29 cellular contexts compared by ENCODE assay signal in genomic region chr3:163936557-163936956, GRCh38.
"Had no signal": no experiment of that assay in that cellular context is flagged by ENCODE, and none has a peak within 500 bp of the region (broad histone marks: within the 10 kb centered on the region; RNA-seq: fewer than 3 reads in every experiment).

No MANE protein-coding gene starts in this region.

- H3K27me3 ChIP-seq: ascending aorta, cardiac muscle cell had no signal

- ATAC-seq: activated CD8-positive, alpha-beta memory T cell treated with anti-CD3 and anti-CD28 coated beads, Interleukin-2, amount 10 ng/mL, durations not matched to agents 7 days and 5 days; activated CD8-positive, alpha-beta T cell treated with anti-CD3 and anti-CD28 coated beads, Interleukin-2, amount 10 ng/mL, durations not matched to agents 7 days and 5 days; activated naive CD8-positive, alpha-beta T cell treated with anti-CD3 and anti-CD28 coated beads, Interleukin-2, amount 50 U/mL, for 24 hours had no signal

- H3K4me1 ChIP-seq: ascending aorta had no signal

- H3K9me3 ChIP-seq: ascending aorta had no signal

- DNase-seq: activated B cell treated with CpG ODN at 0.5 μM for 24 hours; activated CD4-positive, alpha-beta memory T cell treated with anti-CD3 and anti-CD28 coated beads, Interleukin-2, amount 10 ng/mL, durations not matched to agents 7 days and 5 days; activated CD4-positive, alpha-beta T cell treated with anti-CD3 and anti-CD28 coated beads for 4 hours; activated CD4-positive, alpha-beta T cell treated with anti-CD3 and anti-CD28 coated beads, Interleukin-2, amount 10 ng/mL, durations not matched to agents 24 days and 14 days; activated CD4-positive, alpha-beta T cell treated with anti-CD3 and anti-CD28 coated beads, Interleukin-2, amount 50 U/mL, for 48 hours; activated CD4-positive, CD25-positive, alpha-beta regulatory T cell treated with anti-CD3 and anti-CD28 coated beads, Interleukin-2, amount 50 U/mL, for 72 hours; activated CD8-positive, alpha-beta memory T cell treated with anti-CD3 and anti-CD28 coated beads for 24 hours; activated CD8-positive, alpha-beta memory T cell treated with anti-CD3 and anti-CD28 coated beads, Interleukin-2, amount 10 ng/mL, durations not matched to agents 7 days and 5 days; activated CD8-positive, alpha-beta memory T cell treated with anti-CD3 and anti-CD28 coated beads, Interleukin-2, amount 50 U/mL, for 48 hours; activated CD8-positive, alpha-beta T cell treated with anti-CD3 and anti-CD28 coated beads, Interleukin-2, amount 10 ng/mL, durations not matched to agents 7 days and 5 days; activated effector memory CD4-positive, alpha-beta T cell treated with Interleukin-2 at 50 U/mL for 16 hours; activated gamma-delta T cell; activated naive CD4-positive, alpha-beta T cell treated with anti-CD3 and anti-CD28 coated beads, Interleukin-2, amount 10 ng/mL, durations not matched to agents 7 days and 5 days; activated naive CD4-positive, alpha-beta T cell treated with Interleukin-2 at 50 U/mL for 16 hours; activated naive CD8-positive, alpha-beta T cell treated with anti-CD3 and anti-CD28 coated beads, Interleukin-2, amount 10 ng/mL, durations not matched to agents 7 days and 5 days; activated naive CD8-positive, alpha-beta T cell treated with anti-CD3 and anti-CD28 coated beads, Interleukin-2, amount 50 U/mL, for 24 hours; activated T-cell treated with anti-CD3 and anti-CD28 coated beads, Interleukin-2, amount 50 U/mL, for 24 hours; activated T-cell treated with anti-CD3 and anti-CD28 coated beads, Interleukin-2, amount 50 U/mL, for 48 hours; amygdala; anterior cingulate cortex; caudate nucleus; cerebellar nuclear complex; T-helper 2 cell; T-helper 9 cell had no signal

- H3K4me3 ChIP-seq: ascending aorta, cardiac muscle cell had no signal

- H3K27ac ChIP-seq: ascending aorta, cardiac muscle cell, VCaP had no signal

- H3K36me3 ChIP-seq: ascending aorta, cardiac muscle cell had no signal

- FAIRE-seq: bronchial epithelial cell, TTC549 had no signal
